1 cellular context compared by ENCODE assay signal in the genomic region with DNA sequence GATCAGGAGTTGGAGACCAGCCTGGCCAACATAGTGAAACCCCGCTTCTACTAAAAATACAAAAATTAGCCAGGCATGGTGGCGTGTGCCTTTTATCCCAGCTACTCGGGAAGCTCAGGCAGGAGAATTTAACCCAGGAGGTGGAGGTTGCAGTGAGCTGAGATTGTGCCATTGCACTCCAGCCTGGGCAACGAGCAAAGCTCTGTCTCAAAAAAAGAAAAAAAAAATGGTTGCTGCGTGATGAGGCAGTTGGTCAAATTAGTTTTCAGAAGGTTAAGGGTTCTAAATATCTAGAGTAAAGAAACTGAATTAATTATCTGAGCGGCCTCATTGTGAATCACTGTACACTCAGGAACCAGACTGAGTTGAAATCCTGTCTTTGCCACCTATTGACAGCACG.
TF ChIP-seq lines count a peak whose summit lies in the region.

No MANE protein-coding gene starts in this region.

TF ChIP-seq in WTC11, 78 proteins besides CTCF, POLR2A, EP300 and RAD21 (continued from another document):
- TF ChIP-seq, protein P1, sequence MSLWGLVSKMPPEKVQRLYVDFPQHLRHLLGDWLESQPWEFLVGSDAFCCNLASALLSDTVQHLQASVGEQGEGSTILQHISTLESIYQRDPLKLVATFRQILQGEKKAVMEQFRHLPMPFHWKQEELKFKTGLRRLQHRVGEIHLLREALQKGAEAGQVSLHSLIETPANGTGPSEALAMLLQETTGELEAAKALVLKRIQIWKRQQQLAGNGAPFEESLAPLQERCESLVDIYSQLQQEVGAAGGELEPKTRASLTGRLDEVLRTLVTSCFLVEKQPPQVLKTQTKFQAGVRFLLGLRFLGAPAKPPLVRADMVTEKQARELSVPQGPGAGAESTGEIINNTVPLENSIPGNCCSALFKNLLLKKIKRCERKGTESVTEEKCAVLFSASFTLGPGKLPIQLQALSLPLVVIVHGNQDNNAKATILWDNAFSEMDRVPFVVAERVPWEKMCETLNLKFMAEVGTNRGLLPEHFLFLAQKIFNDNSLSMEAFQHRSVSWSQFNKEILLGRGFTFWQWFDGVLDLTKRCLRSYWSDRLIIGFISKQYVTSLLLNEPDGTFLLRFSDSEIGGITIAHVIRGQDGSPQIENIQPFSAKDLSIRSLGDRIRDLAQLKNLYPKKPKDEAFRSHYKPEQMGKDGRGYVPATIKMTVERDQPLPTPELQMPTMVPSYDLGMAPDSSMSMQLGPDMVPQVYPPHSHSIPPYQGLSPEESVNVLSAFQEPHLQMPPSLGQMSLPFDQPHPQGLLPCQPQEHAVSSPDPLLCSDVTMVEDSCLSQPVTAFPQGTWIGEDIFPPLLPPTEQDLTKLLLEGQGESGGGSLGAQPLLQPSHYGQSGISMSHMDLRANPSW (CRISPR knock-in tag; conservative IDR thresholded peaks at IDR 0.05; ENCODE audit: low read depth): no peak
TF ChIP-seq in WTC11: peak in this region for 0.
